20 cellular contexts compared by ENCODE assay signal in the genomic region with DNA sequence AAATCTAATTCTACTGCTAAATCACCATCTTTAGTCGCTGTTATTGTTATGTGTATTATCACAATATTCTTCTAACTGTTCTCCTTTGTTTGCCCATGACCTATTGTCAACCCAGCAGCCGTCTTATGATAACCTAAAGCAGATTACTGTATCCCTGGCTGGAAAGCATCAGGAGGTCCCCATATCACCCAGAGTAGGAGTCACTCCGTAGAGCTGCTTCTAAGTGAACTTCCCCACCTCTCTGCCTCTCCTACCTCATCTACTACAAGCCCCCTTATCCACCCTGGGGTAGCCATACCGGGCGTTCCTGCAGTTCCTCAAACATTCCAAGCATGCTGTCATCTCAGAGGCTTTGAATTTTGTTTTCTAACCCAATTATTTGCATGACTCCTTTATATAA. TPM values are rescaled to one million over a fixed set of nuclear protein-coding genes. Genes with fewer than 3 reads are reported as not detected.
"Had no signal": no experiment of that assay in that cellular context is flagged by ENCODE, and none has a peak within 500 bp of the region (broad histone marks: within the 10 kb centered on the region; RNA-seq: fewer than 3 reads in every experiment).

No MANE protein-coding gene starts in this region.

- H3K9me3 Mint-ChIP-seq: activated naive CD8-positive, alpha-beta T cell treated with anti-CD3 and anti-CD28 coated beads for 36 hours had no signal

- DNase-seq: activated CD4-positive, alpha-beta T cell treated with anti-CD3 and anti-CD28 coated beads for 1 hour; activated naive CD4-positive, alpha-beta T cell treated with Interleukin-2 at 50 U/mL for 16 hours; activated naive CD8-positive, alpha-beta T cell treated with anti-CD3 and anti-CD28 coated beads for 36 hours; activated T-cell treated with anti-CD3 and anti-CD28 coated beads, Interleukin-2, amount 50 U/mL, for 48 hours; dermis blood vessel endothelial cell; effector CD8-positive, alpha-beta T cell; hippocampal formation; psoas muscle; right cardiac atrium; stimulated activated CD4-positive, alpha-beta T cell treated with anti-CD3 and anti-CD28 coated beads, Interleukin-4, amount 100 ng/mL, for 24 hours; tibial artery had no signal

- H3K36me3 Mint-ChIP-seq: activated naive CD8-positive, alpha-beta T cell treated with anti-CD3 and anti-CD28 coated beads for 36 hours had no signal

- H3K9me3 ChIP-seq: pancreas, psoas muscle, tibial artery had no signal

- H3K27me3 ChIP-seq: cardiac muscle cell, pancreas, tibial artery had no signal

- H3K4me1 ChIP-seq: foreskin keratinocyte, pancreas, psoas muscle had no signal

- H3K4me3 ChIP-seq: cardiac muscle cell, pancreas, psoas muscle, tibial artery had no signal

- FAIRE-seq: pancreas had no signal

- H3K36me3 ChIP-seq: cardiac muscle cell, pancreas, tibial artery had no signal

- H3K4me1 Mint-ChIP-seq: activated naive CD8-positive, alpha-beta T cell treated with anti-CD3 and anti-CD28 coated beads for 36 hours; nephron had no signal

- H3K27me3 Mint-ChIP-seq: stimulated activated naive CD8-positive, alpha-beta T cell treated with anti-CD3 and anti-CD28 coated beads, Interleukin-15, Interleukin-2, amounts not matched to agents 100 ng/mL and 50 ng/mL, for 24 hours had no signal

- H3K27ac Mint-ChIP-seq: activated naive CD8-positive, alpha-beta T cell treated with anti-CD3 and anti-CD28 coated beads for 36 hours; nephron; stimulated activated naive CD8-positive, alpha-beta T cell treated with anti-CD3 and anti-CD28 coated beads, Interleukin-15, Interleukin-2, amounts not matched to agents 100 ng/mL and 50 ng/mL, for 24 hours had no signal

- H3K27ac ChIP-seq: cardiac muscle cell, foreskin keratinocyte, pancreas, psoas muscle, tibial artery had no signal

- ATAC-seq: psoas muscle, right cardiac atrium had no signal

- H3K4me3 Mint-ChIP-seq: activated naive CD8-positive, alpha-beta T cell treated with anti-CD3 and anti-CD28 coated beads for 36 hours; nephron; stimulated activated naive CD8-positive, alpha-beta T cell treated with anti-CD3 and anti-CD28 coated beads, Interleukin-15, Interleukin-2, amounts not matched to agents 100 ng/mL and 50 ng/mL, for 24 hours had no signal

RNA-seq across cellular contexts. Expression of a gene that starts 39.7 kb away (rescaled TPM):
- total RNA-seq: activated CD8-positive, alpha-beta memory T cell treated with anti-CD3 and anti-CD28 coated beads for 36 hours; activated naive CD8-positive, alpha-beta T cell treated with anti-CD3 and anti-CD28 coated beads for 36 hours; dermis blood vessel endothelial cell; foreskin keratinocyte; glomerular endothelial cell; mononuclear cell; psoas muscle; T-helper 2 cell treated with Interferon-gamma antibody and Interleukin-4, amounts not matched to agents 100 ng/mL and 5 ng/mL, for 36 hours had no signal
- polyA plus RNA-seq: foreskin keratinocyte had no signal
